8 cellular contexts compared by ENCODE assay signal in the genomic region with DNA sequence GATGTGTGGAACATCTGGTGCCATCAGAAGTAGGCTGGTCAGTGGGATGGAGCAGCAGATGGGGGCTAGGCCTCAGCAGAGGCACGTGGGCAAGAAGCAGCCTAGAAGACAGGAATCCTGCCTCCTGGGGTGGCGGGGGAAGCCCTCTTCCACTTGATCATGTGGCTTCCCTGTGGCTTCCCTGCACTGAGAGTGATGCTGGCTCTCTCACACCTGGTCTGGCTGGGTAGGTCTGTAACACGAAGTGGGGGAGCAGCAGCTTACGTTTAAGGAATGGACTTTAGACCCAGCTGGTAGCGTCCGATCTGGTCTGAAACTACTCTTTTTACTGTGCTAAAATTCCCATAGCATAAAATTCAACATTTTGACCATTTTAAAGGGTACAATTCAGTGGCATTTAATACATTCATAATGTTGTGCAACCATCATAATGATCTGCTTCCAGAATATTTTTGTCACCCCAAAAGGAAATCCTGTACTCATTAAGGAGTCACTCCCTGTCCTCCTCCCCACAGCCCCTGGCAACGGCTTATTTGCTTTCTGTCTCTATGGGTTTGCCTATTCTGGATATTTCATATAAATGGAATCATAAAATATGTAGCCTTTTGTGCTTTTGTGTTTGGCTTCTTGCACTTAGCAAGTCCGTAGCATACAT. TPM values are rescaled to one million over a fixed set of nuclear protein-coding genes. Genes with fewer than 3 reads are reported as not detected.
A peak's percentile ranks its signal among the peaks of the same experiment; 100 is the strongest.
DNase-seq lines count a peak whose midpoint lies in the region; ATAC-seq lines count a peak whose summit lies in the region.
"Had no signal": no experiment of that assay in that cellular context is flagged by ENCODE, and none has a peak within 500 bp of the region (broad histone marks: within the 10 kb centered on the region; RNA-seq: fewer than 3 reads in every experiment).

No MANE protein-coding gene starts in this region.

- no peak overlapping the region for H2AK5ac ChIP-seq in neuronal stem cell (ENCODE audit: low read depth, low read length)

- no peak overlapping the region for H3K18ac ChIP-seq in neuronal stem cell (ENCODE audit: low read length)

- peaks cover 13% of the 10 kb centered on the region for H3K4me1 Mint-ChIP-seq in activated naive CD8-positive, alpha-beta T cell treated with anti-CD3 and anti-CD28 coated beads for 36 hours

- WGBS in neuronal stem cell (ENCODE audit: extremely low coverage in 2 of 2, insufficient read length in 2 of 2, insufficient replicate concordance in 1 of 2), 2 donors = no CpG with 5 or more reads among the region's 8 CpGs

- no peak overlapping the region for H3K4ac ChIP-seq in neuronal stem cell (ENCODE audit: low read length)

- H3K9me3 Mint-ChIP-seq in activated naive CD8-positive, alpha-beta T cell treated with anti-CD3 and anti-CD28 coated beads for 36 hours = no peaks in the 10 kb centered on the region

- peaks cover 0 to 2% of the 10 kb centered on the region in 2 donors for H3K36me3 ChIP-seq in neuronal stem cell (replicated peaks in 1 of 2; ENCODE audit: control insufficient read depth in 2 of 2, insufficient read depth in 2 of 2, low read length in 2 of 2)

- no peak overlapping the region for H4K8ac ChIP-seq in neuronal stem cell (ENCODE audit: low read depth, low read length)

- peak overlapping the region; percentile 24 for H3K9ac ChIP-seq in neuronal stem cell (ENCODE audit: low read depth, low read length, poor library complexity)
- H3K9ac ChIP-seq: SK-N-SH had no signal

- no peak overlapping the region for H4K91ac ChIP-seq in neuronal stem cell (ENCODE audit: low read depth, low read length, poor library complexity)

- no peaks in the 10 kb centered on the region for H3K9me3 ChIP-seq in neuronal stem cell (replicated peaks in 1 of 2; ENCODE audit: control insufficient read depth in 2 of 2, insufficient read depth in 1 of 2, low read depth in 1 of 2, low read length in 2 of 2)
- H3K9me3 ChIP-seq: SK-N-SH had no signal

- no peak overlapping the region for H2AFZ ChIP-seq in neuronal stem cell (ENCODE audit: low read length)

- DNase-seq in neuronal stem cell (ENCODE audit: low spot score) (no peak), NCI-H1092 (lab: John Stamatoyannopoulos, UW) (no peak)
- no peak for DNase-seq in activated naive CD8-positive, alpha-beta T cell treated with anti-CD3 and anti-CD28 coated beads for 36 hours
- DNase-seq: SK-N-SH had no signal

- H3K4me3 ChIP-seq in neuronal stem cell (ENCODE audit: low read length in 2 of 2) = no peak overlapping the region

- no peak overlapping the region for H3K4me3 Mint-ChIP-seq in activated naive CD8-positive, alpha-beta T cell treated with anti-CD3 and anti-CD28 coated beads for 36 hours

- no peak overlapping the region for H3K23ac ChIP-seq in neuronal stem cell (ENCODE audit: low read depth, low read length, poor library complexity)

- ATAC-seq in GM18909 (IDR thresholded peaks at IDR 0.05; ENCODE audit: poor library complexity, unreplicated experiment) (peak; percentile 76), GM21825 (IDR thresholded peaks at IDR 0.05; ENCODE audit: unreplicated experiment) (peak; percentile 70), HG03571 (IDR thresholded peaks at IDR 0.05; ENCODE audit: unreplicated experiment) (peak; percentile 62), GM19455 (IDR thresholded peaks at IDR 0.05; ENCODE audit: unreplicated experiment) (no peak)

- no peak overlapping the region for H3K27ac Mint-ChIP-seq in activated naive CD8-positive, alpha-beta T cell treated with anti-CD3 and anti-CD28 coated beads for 36 hours

- H3K4me2 ChIP-seq in neuronal stem cell (ENCODE audit: insufficient read depth, low read length, poor library complexity, severe bottlenecking) = no peak overlapping the region
- H3K4me2 ChIP-seq: SK-N-SH had no signal

- H2BK5ac ChIP-seq in neuronal stem cell (ENCODE audit: low read length) = no peak overlapping the region

- H3K4me1 ChIP-seq in neuronal stem cell (ENCODE audit: control insufficient read depth in 2 of 2, insufficient read depth in 1 of 2, low read depth in 1 of 2, low read length in 2 of 2) = no peaks in the 10 kb centered on the region

- H3K27me3 ChIP-seq in neuronal stem cell (ENCODE audit: control insufficient read depth in 3 of 3, insufficient read depth in 3 of 3, low read depth in 1 of 3, low read length in 3 of 3) = peaks cover 0 to 21% (median 0%) of the 10 kb centered on the region in 3 experiments

- no peak overlapping the region for H2BK12ac ChIP-seq in neuronal stem cell (ENCODE audit: low read length)

- H3K14ac ChIP-seq in neuronal stem cell (ENCODE audit: low read length) = no peak overlapping the region

- H2BK120ac ChIP-seq in neuronal stem cell (ENCODE audit: low read depth, low read length) = no peak overlapping the region

- H3K79me1 ChIP-seq in neuronal stem cell (ENCODE audit: low read depth, low read length) = no peaks in the 10 kb centered on the region

- no peak overlapping the region for H3K27ac ChIP-seq in neuronal stem cell (replicated peaks; ENCODE audit: low read length)

- H2BK15ac ChIP-seq in neuronal stem cell (ENCODE audit: low read length) = no peak overlapping the region

- H3K36me3 Mint-ChIP-seq in activated naive CD8-positive, alpha-beta T cell treated with anti-CD3 and anti-CD28 coated beads for 36 hours = no peaks in the 10 kb centered on the region

- H3K27me3 Mint-ChIP-seq in activated naive CD8-positive, alpha-beta T cell treated with anti-CD3 and anti-CD28 coated beads for 36 hours = peaks cover 26% of the 10 kb centered on the region

RNA-seq across cellular contexts. Expression of a gene that starts 21.7 kb away (rescaled TPM):
- polyA plus RNA-seq in neuronal stem cell (2013, experiment 1 of 2) = 22.9 TPM
- polyA plus RNA-seq in neuronal stem cell (2013, experiment 2 of 2) = 22.7 TPM
- not detected for total RNA-seq in activated naive CD8-positive, alpha-beta T cell treated with anti-CD3 and anti-CD28 coated beads for 36 hours
- polyA plus RNA-seq: SK-N-SH had no signal

RNA-seq across cellular contexts. Expression of a gene that starts 43.9 kb away (rescaled TPM):
- polyA plus RNA-seq in neuronal stem cell (2013, experiment 1 of 2) = 0.04 TPM
- 0.08 TPM for polyA plus RNA-seq in neuronal stem cell (2013, experiment 2 of 2)
- total RNA-seq in activated naive CD8-positive, alpha-beta T cell treated with anti-CD3 and anti-CD28 coated beads for 36 hours = 1 to 10 TPM; 1.1 to 1.3 TPM
